3 cellular contexts compared by ENCODE assay signal in the genomic region with DNA sequence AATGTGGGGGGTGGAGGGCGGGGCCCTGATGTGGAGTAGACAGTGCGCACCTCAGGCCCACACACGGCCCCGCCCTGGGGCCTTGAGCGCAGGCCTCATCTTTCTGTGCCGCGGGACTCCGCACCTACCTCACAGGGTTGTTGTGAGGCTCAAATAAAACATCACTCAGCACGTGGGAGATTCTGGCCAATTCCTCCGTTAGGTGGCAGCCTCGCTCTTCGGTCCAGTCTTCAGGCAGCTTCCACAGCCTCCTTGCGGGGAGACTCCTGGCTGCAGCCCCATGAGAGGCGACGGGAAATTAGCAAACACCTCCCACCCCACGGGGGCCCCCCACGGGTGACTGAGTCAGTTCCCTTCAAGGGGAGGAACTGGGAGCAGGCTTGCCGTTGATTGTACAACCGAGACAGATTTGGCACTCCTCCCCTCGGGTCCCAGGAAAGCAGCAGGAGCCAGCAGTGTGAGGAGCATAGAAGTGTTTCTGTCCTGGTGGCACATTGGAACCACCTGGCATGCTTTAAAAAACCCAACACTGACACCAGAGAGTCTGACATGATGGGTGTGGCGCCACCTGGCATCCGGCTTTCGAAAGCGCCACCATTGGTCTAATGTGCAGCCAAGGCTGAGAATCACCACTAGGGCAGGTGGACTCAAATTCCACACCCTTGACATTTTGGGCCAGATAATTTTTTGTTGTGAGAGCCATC.
TF ChIP-seq lines count a peak whose summit lies in the region.

No MANE protein-coding gene starts in this region.

TF ChIP-seq in SK-N-SH, 30 proteins besides CTCF, POLR2A, EP300 and RAD21 (continues in another document):
- TF ChIP-seq RFX5 (IDR thresholded peaks at IDR 0.05; ENCODE audit: low read length) (no peak), SMC3 (IDR thresholded peaks at IDR 0.05; ENCODE audit: low read depth, low read length) (no peak), POLR2AphosphoS5 (IDR thresholded peaks at IDR 0.05; ENCODE audit: low read depth, low read length) (no peak), GABPA (IDR thresholded peaks at IDR 0.05; ENCODE audit: low read depth) (no peak), EZH2phosphoT487 (IDR thresholded peaks at IDR 0.05; ENCODE audit: borderline replicate concordance, low read depth) (no peak), JUND (IDR thresholded peaks at IDR 0.05) (no peak), FOXJ3 (CRISPR knock-in tag; IDR thresholded peaks at IDR 0.05) (no peak), SIN3A (IDR thresholded peaks at IDR 0.05; ENCODE audit: borderline replicate concordance, low read depth, low read length) (no peak), RCOR1 (IDR thresholded peaks at IDR 0.05; ENCODE audit: low read length) (no peak), NFIC (IDR thresholded peaks at IDR 0.05; ENCODE audit: borderline replicate concordance) (no peak), TCF12 (IDR thresholded peaks at IDR 0.05) (no peak), MEF2A (IDR thresholded peaks at IDR 0.05; ENCODE audit: borderline replicate concordance, low read depth) (no peak), RXRA (IDR thresholded peaks at IDR 0.05; ENCODE audit: borderline replicate concordance, low read depth) (no peak), GATA2 (CRISPR knock-in tag; IDR thresholded peaks at IDR 0.05) (no peak), TAF1 (IDR thresholded peaks at IDR 0.05; ENCODE audit: borderline replicate concordance, low read depth, low read length) (no peak)
- TF ChIP-seq, protein P1, sequence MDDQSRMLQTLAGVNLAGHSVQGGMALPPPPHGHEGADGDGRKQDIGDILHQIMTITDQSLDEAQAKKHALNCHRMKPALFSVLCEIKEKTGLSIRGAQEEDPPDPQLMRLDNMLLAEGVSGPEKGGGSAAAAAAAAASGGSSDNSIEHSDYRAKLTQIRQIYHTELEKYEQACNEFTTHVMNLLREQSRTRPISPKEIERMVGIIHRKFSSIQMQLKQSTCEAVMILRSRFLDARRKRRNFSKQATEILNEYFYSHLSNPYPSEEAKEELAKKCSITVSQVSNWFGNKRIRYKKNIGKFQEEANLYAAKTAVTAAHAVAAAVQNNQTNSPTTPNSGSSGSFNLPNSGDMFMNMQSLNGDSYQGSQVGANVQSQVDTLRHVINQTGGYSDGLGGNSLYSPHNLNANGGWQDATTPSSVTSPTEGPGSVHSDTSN (IDR thresholded peaks at IDR 0.05), result no peak
- TF ChIP-seq, protein P2, sequence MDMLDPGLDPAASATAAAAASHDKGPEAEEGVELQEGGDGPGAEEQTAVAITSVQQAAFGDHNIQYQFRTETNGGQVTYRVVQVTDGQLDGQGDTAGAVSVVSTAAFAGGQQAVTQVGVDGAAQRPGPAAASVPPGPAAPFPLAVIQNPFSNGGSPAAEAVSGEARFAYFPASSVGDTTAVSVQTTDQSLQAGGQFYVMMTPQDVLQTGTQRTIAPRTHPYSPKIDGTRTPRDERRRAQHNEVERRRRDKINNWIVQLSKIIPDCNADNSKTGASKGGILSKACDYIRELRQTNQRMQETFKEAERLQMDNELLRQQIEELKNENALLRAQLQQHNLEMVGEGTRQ (IDR thresholded peaks at IDR 0.05; ENCODE audit: borderline replicate concordance, low read depth, low read length), result no peak
- TF ChIP-seq, protein P3, sequence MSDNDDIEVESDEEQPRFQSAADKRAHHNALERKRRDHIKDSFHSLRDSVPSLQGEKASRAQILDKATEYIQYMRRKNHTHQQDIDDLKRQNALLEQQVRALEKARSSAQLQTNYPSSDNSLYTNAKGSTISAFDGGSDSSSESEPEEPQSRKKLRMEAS (IDR thresholded peaks at IDR 0.05; ENCODE audit: low read depth), result no peak
- TF ChIP-seq, protein P4, sequence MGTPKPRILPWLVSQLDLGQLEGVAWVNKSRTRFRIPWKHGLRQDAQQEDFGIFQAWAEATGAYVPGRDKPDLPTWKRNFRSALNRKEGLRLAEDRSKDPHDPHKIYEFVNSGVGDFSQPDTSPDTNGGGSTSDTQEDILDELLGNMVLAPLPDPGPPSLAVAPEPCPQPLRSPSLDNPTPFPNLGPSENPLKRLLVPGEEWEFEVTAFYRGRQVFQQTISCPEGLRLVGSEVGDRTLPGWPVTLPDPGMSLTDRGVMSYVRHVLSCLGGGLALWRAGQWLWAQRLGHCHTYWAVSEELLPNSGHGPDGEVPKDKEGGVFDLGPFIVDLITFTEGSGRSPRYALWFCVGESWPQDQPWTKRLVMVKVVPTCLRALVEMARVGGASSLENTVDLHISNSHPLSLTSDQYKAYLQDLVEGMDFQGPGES (IDR thresholded peaks at IDR 0.05; ENCODE audit: low read depth, low read length), result no peak

TF ChIP-seq in SK-N-SH treated with all-trans-retinoic acid at 6 μM for 48 hours, 23 proteins besides CTCF, POLR2A, EP300 and RAD21 (continues in another document):
- no peak for TF ChIP-seq ZNF565 (CRISPR knock-in tag; conservative IDR thresholded peaks at IDR 0.05; ENCODE audit: low read depth)
- no peak for TF ChIP-seq OSR1 (CRISPR knock-in tag; IDR thresholded peaks at IDR 0.05)
- TF ChIP-seq ESRRG (CRISPR knock-in tag; IDR thresholded peaks at IDR 0.05), result no peak
- no peak for TF ChIP-seq GLIS3 (CRISPR knock-in tag; IDR thresholded peaks at IDR 0.05)
- no peak for TF ChIP-seq PPARA (CRISPR knock-in tag; IDR thresholded peaks at IDR 0.05; ENCODE audit: borderline replicate concordance)
- TF ChIP-seq TCF4 (CRISPR knock-in tag; IDR thresholded peaks at IDR 0.05; ENCODE audit: borderline replicate concordance), result no peak
- TF ChIP-seq, protein P5, sequence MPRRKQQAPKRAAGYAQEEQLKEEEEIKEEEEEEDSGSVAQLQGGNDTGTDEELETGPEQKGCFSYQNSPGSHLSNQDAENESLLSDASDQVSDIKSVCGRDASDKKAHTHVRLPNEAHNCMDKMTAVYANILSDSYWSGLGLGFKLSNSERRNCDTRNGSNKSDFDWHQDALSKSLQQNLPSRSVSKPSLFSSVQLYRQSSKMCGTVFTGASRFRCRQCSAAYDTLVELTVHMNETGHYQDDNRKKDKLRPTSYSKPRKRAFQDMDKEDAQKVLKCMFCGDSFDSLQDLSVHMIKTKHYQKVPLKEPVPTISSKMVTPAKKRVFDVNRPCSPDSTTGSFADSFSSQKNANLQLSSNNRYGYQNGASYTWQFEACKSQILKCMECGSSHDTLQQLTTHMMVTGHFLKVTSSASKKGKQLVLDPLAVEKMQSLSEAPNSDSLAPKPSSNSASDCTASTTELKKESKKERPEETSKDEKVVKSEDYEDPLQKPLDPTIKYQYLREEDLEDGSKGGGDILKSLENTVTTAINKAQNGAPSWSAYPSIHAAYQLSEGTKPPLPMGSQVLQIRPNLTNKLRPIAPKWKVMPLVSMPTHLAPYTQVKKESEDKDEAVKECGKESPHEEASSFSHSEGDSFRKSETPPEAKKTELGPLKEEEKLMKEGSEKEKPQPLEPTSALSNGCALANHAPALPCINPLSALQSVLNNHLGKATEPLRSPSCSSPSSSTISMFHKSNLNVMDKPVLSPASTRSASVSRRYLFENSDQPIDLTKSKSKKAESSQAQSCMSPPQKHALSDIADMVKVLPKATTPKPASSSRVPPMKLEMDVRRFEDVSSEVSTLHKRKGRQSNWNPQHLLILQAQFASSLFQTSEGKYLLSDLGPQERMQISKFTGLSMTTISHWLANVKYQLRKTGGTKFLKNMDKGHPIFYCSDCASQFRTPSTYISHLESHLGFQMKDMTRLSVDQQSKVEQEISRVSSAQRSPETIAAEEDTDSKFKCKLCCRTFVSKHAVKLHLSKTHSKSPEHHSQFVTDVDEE (CRISPR knock-in tag; IDR thresholded peaks at IDR 0.05), result no peak
- TF ChIP-seq ZFP30 (CRISPR knock-in tag; IDR thresholded peaks at IDR 0.05), result no peak
- no peak for TF ChIP-seq ZNF70 (CRISPR knock-in tag; IDR thresholded peaks at IDR 0.05)
- TF ChIP-seq TOX (CRISPR knock-in tag; IDR thresholded peaks at IDR 0.05; ENCODE audit: borderline replicate concordance), result no peak
- TF ChIP-seq, protein P6, sequence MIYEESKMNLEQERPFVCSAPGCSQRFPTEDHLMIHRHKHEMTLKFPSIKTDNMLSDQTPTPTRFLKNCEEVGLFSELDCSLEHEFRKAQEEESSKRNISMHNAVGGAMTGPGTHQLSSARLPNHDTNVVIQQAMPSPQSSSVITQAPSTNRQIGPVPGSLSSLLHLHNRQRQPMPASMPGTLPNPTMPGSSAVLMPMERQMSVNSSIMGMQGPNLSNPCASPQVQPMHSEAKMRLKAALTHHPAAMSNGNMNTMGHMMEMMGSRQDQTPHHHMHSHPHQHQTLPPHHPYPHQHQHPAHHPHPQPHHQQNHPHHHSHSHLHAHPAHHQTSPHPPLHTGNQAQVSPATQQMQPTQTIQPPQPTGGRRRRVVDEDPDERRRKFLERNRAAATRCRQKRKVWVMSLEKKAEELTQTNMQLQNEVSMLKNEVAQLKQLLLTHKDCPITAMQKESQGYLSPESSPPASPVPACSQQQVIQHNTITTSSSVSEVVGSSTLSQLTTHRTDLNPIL (CRISPR knock-in tag; IDR thresholded peaks at IDR 0.05; ENCODE audit: low read depth), result no peak
- TF ChIP-seq CSDC2 (CRISPR knock-in tag; IDR thresholded peaks at IDR 0.05), result no peak
- TF ChIP-seq RARB (CRISPR knock-in tag; IDR thresholded peaks at IDR 0.05), result no peak
- TF ChIP-seq ARNTL (CRISPR knock-in tag; IDR thresholded peaks at IDR 0.05; ENCODE audit: borderline replicate concordance, low read depth), result no peak
- TF ChIP-seq, protein P7, sequence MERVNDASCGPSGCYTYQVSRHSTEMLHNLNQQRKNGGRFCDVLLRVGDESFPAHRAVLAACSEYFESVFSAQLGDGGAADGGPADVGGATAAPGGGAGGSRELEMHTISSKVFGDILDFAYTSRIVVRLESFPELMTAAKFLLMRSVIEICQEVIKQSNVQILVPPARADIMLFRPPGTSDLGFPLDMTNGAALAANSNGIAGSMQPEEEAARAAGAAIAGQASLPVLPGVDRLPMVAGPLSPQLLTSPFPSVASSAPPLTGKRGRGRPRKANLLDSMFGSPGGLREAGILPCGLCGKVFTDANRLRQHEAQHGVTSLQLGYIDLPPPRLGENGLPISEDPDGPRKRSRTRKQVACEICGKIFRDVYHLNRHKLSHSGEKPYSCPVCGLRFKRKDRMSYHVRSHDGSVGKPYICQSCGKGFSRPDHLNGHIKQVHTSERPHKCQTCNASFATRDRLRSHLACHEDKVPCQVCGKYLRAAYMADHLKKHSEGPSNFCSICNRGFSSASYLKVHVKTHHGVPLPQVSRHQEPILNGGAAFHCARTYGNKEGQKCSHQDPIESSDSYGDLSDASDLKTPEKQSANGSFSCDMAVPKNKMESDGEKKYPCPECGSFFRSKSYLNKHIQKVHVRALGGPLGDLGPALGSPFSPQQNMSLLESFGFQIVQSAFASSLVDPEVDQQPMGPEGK (CRISPR knock-in tag; IDR thresholded peaks at IDR 0.05; ENCODE audit: borderline replicate concordance), result no peak

TF ChIP-seq in K562, 482 proteins besides CTCF, POLR2A, EP300 and RAD21 (continues in another document):
- peak; percentile 82 for TF ChIP-seq CREM (IDR thresholded peaks at IDR 0.05; ENCODE audit: low read depth)
- no peak for TF ChIP-seq ZNF785 (CRISPR knock-in tag; IDR thresholded peaks at IDR 0.05)
- TF ChIP-seq, protein P8, sequence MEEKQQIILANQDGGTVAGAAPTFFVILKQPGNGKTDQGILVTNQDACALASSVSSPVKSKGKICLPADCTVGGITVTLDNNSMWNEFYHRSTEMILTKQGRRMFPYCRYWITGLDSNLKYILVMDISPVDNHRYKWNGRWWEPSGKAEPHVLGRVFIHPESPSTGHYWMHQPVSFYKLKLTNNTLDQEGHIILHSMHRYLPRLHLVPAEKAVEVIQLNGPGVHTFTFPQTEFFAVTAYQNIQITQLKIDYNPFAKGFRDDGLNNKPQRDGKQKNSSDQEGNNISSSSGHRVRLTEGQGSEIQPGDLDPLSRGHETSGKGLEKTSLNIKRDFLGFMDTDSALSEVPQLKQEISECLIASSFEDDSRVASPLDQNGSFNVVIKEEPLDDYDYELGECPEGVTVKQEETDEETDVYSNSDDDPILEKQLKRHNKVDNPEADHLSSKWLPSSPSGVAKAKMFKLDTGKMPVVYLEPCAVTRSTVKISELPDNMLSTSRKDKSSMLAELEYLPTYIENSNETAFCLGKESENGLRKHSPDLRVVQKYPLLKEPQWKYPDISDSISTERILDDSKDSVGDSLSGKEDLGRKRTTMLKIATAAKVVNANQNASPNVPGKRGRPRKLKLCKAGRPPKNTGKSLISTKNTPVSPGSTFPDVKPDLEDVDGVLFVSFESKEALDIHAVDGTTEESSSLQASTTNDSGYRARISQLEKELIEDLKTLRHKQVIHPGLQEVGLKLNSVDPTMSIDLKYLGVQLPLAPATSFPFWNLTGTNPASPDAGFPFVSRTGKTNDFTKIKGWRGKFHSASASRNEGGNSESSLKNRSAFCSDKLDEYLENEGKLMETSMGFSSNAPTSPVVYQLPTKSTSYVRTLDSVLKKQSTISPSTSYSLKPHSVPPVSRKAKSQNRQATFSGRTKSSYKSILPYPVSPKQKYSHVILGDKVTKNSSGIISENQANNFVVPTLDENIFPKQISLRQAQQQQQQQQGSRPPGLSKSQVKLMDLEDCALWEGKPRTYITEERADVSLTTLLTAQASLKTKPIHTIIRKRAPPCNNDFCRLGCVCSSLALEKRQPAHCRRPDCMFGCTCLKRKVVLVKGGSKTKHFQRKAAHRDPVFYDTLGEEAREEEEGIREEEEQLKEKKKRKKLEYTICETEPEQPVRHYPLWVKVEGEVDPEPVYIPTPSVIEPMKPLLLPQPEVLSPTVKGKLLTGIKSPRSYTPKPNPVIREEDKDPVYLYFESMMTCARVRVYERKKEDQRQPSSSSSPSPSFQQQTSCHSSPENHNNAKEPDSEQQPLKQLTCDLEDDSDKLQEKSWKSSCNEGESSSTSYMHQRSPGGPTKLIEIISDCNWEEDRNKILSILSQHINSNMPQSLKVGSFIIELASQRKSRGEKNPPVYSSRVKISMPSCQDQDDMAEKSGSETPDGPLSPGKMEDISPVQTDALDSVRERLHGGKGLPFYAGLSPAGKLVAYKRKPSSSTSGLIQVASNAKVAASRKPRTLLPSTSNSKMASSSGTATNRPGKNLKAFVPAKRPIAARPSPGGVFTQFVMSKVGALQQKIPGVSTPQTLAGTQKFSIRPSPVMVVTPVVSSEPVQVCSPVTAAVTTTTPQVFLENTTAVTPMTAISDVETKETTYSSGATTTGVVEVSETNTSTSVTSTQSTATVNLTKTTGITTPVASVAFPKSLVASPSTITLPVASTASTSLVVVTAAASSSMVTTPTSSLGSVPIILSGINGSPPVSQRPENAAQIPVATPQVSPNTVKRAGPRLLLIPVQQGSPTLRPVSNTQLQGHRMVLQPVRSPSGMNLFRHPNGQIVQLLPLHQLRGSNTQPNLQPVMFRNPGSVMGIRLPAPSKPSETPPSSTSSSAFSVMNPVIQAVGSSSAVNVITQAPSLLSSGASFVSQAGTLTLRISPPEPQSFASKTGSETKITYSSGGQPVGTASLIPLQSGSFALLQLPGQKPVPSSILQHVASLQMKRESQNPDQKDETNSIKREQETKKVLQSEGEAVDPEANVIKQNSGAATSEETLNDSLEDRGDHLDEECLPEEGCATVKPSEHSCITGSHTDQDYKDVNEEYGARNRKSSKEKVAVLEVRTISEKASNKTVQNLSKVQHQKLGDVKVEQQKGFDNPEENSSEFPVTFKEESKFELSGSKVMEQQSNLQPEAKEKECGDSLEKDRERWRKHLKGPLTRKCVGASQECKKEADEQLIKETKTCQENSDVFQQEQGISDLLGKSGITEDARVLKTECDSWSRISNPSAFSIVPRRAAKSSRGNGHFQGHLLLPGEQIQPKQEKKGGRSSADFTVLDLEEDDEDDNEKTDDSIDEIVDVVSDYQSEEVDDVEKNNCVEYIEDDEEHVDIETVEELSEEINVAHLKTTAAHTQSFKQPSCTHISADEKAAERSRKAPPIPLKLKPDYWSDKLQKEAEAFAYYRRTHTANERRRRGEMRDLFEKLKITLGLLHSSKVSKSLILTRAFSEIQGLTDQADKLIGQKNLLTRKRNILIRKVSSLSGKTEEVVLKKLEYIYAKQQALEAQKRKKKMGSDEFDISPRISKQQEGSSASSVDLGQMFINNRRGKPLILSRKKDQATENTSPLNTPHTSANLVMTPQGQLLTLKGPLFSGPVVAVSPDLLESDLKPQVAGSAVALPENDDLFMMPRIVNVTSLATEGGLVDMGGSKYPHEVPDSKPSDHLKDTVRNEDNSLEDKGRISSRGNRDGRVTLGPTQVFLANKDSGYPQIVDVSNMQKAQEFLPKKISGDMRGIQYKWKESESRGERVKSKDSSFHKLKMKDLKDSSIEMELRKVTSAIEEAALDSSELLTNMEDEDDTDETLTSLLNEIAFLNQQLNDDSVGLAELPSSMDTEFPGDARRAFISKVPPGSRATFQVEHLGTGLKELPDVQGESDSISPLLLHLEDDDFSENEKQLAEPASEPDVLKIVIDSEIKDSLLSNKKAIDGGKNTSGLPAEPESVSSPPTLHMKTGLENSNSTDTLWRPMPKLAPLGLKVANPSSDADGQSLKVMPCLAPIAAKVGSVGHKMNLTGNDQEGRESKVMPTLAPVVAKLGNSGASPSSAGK (IDR thresholded peaks at IDR 0.05), result peak; percentile 71
- peak; percentile 42 for TF ChIP-seq ATF7 (IDR thresholded peaks at IDR 0.05)
